ENCODE assay signal across 27 cellular contexts in the genomic region with DNA sequence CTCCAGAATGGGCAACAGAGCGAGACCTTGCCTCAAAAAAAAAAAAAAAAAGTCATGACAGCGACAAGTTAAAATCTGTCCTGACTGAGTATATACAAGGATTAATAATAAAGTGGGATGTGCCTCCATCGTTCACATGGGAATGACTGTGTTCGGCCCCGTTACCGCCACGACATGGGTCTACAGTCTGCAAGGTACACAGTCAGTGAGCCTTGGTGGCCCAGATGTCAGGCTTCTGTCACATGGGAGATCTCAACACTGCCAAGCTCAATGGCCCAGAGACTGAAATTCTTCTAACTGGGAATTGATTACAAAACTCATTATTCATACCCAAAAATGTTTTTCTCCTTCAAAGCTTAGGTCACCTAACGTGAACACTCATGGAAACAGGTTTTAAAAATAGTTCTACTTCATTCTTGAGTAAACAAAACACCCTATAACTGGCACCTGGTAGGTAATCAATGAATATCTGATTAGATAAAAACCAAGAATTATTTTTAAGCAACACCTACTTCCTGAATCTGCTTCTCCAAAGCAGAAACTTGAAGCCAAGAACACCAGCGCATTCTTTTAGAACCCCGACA.
"Had no signal": no experiment of that assay in that cellular context is flagged by ENCODE, and none has a peak within 500 bp of the region (broad histone marks: within the 10 kb centered on the region; RNA-seq: fewer than 3 reads in every experiment).

No MANE protein-coding gene starts in this region.

- H3K4me3 ChIP-seq: dorsolateral prefrontal cortex, esophagus muscularis mucosa, gastroesophageal sphincter, heart left ventricle, hepatocyte, lung, psoas muscle, skin epidermis, spleen, testis, tibial artery had no signal

- H3K4me3 Mint-ChIP-seq: mesothelial cell of epicardium; naive thymus-derived CD8-positive, alpha-beta T cell; nephron progenitor cell; stimulated activated memory B cell treated with anti-CD40 and anti-IgM and Interleukin-4, amounts not matched to agents 10 μg/mL and 1 μg/mL and 100 μg/mL, for 72 hours; type B pancreatic cell had no signal

- H3K27me3 ChIP-seq: dorsolateral prefrontal cortex, esophagus muscularis mucosa, foreskin keratinocyte, gastroesophageal sphincter, heart left ventricle, hepatocyte, spleen, testis, tibial artery had no signal

- H3K27me3 Mint-ChIP-seq: naive thymus-derived CD8-positive, alpha-beta T cell; stimulated activated memory B cell treated with anti-CD40 and anti-IgM and Interleukin-4, amounts not matched to agents 10 μg/mL and 1 μg/mL and 100 μg/mL, for 72 hours; type B pancreatic cell had no signal

- H3K27ac ChIP-seq: dorsolateral prefrontal cortex, esophagus muscularis mucosa, foreskin keratinocyte, gastroesophageal sphincter, heart left ventricle, hepatocyte, psoas muscle, skin epidermis, spleen, testis had no signal

- H3K4me1 Mint-ChIP-seq: naive thymus-derived CD8-positive, alpha-beta T cell; stimulated activated memory B cell treated with anti-CD40 and anti-IgM and Interleukin-4, amounts not matched to agents 10 μg/mL and 1 μg/mL and 100 μg/mL, for 72 hours had no signal

- H3K4me2 ChIP-seq: hepatocyte had no signal

- H3K9me3 Mint-ChIP-seq: mesothelial cell of epicardium; naive thymus-derived CD8-positive, alpha-beta T cell; nephron progenitor cell; stimulated activated memory B cell treated with anti-CD40 and anti-IgM and Interleukin-4, amounts not matched to agents 10 μg/mL and 1 μg/mL and 100 μg/mL, for 72 hours; type B pancreatic cell had no signal

- H3K79me2 ChIP-seq: hepatocyte had no signal

- DNase-seq: dorsolateral prefrontal cortex; effector CD4-positive, alpha-beta T cell; foreskin keratinocyte; heart left ventricle; left cardiac atrium; left ventricle myocardium superior; mesenchymal stem cell; naive thymus-derived CD8-positive, alpha-beta T cell; nephron progenitor cell; nucleus accumbens; posterior cingulate gyrus; psoas muscle; right cardiac atrium; spleen; stimulated activated CD4-positive, alpha-beta T cell treated with anti-CD3 and anti-CD28 coated beads, Interleukin-4, amount 100 ng/mL, for 4 hours; stimulated activated naive CD8-positive, alpha-beta T cell treated with anti-CD3 and anti-CD28 coated beads, Interleukin-15, Interleukin-2, amounts not matched to agents 100 U/mL and 50 U/mL, for 24 hours; substantia nigra; testis; tibial artery had no signal

- ATAC-seq: foreskin keratinocyte; gastroesophageal sphincter; heart left ventricle; left cardiac atrium; left ventricle myocardium superior; naive thymus-derived CD8-positive, alpha-beta T cell; psoas muscle; right cardiac atrium; stimulated activated memory B cell treated with anti-CD40 and anti-IgM and Interleukin-4, amounts not matched to agents 10 μg/mL and 1 μg/mL and 100 μg/mL, for 72 hours; stimulated activated naive CD8-positive, alpha-beta T cell treated with anti-CD3 and anti-CD28 coated beads, Interleukin-15, Interleukin-2, amounts not matched to agents 100 U/mL and 50 U/mL, for 24 hours had no signal

- H2AFZ ChIP-seq: hepatocyte had no signal

- H3K27ac Mint-ChIP-seq: mesothelial cell of epicardium; naive thymus-derived CD8-positive, alpha-beta T cell; nephron progenitor cell; stimulated activated memory B cell treated with anti-CD40 and anti-IgM and Interleukin-4, amounts not matched to agents 10 μg/mL and 1 μg/mL and 100 μg/mL, for 72 hours; type B pancreatic cell had no signal

- H3K9me3 ChIP-seq: esophagus muscularis mucosa, gastroesophageal sphincter, heart left ventricle, psoas muscle, spleen, testis, tibial artery had no signal

- H3K4me1 ChIP-seq: foreskin keratinocyte had no signal
